In genomic region chr3:58334013-58334321, GRCh38 we compare ENCODE assay signal across 8 cellular contexts. TPM values are rescaled to one million over a fixed set of nuclear protein-coding genes. Genes with fewer than 3 reads are reported as not detected.
DNase-seq lines count a peak whose midpoint lies in the region; ATAC-seq and TF ChIP-seq lines count a peak whose summit lies in the region.

No MANE protein-coding gene starts in this region.

- peaks cover 22% of the 10 kb centered on the region for H3K4me1 Mint-ChIP-seq in mesothelial cell of epicardium

- H3K4me1 ChIP-seq in left ventricle myocardium inferior (peaks cover 39% of the 10 kb centered on the region), breast epithelium (peaks cover 0 to 7% of the 10 kb centered on the region in 2 donors), uterus (peaks cover 0 to 8% of the 10 kb centered on the region in 2 donors)

- H3K27me3 Mint-ChIP-seq in mesothelial cell of epicardium (ENCODE audit: low read depth): no peaks in the 10 kb centered on the region

- ATAC-seq in Right ventricle myocardium superior (ENCODE audit: poor library complexity) (no peak), GM19351 (IDR thresholded peaks at IDR 0.05; ENCODE audit: unreplicated experiment) (no peak), GM21528 (IDR thresholded peaks at IDR 0.05; ENCODE audit: low FRiP score, unreplicated experiment) (no peak)

- H3K9me3 Mint-ChIP-seq in mesothelial cell of epicardium: no peaks in the 10 kb centered on the region

- H3K9me3 ChIP-seq in left ventricle myocardium inferior (replicated peaks) (no peaks in the 10 kb centered on the region), breast epithelium (no peaks in the 10 kb centered on the region), uterus (no peaks in the 10 kb centered on the region)

- intact Hi-C loops in left ventricle myocardium inferior (cut with micrococcal nuclease): loop anchor here (10.0 kb wide), 1 partner anchor 161 kb away; the partner anchor contains the start of gene KCTD6
- intact Hi-C loops in Right ventricle myocardium superior (cut with DNase I): loop anchor here (5.0 kb wide), 2 partner anchors 83 to 163 kb away; no protein-coding TSS in a partner anchor
- intact Hi-C loops in breast epithelium (cut with DNase I; ENCODE audit: low total_unique reads): loop anchor here (5.0 kb wide), 1 partner anchor 78 kb away; no protein-coding TSS in a partner anchor
- intact Hi-C loops in uterus (cut with DNase I; ENCODE audit: low total_unique reads): loop anchor here (5.0 kb wide), 1 partner anchor 158 kb away; the partner anchor contains the start of gene KCTD6

- peak overlapping the region; percentile 99 for H3K4me3 Mint-ChIP-seq in mesothelial cell of epicardium

- H3K36me3 Mint-ChIP-seq in mesothelial cell of epicardium: peaks cover 1% of the 10 kb centered on the region

- no peak overlapping the region for H3K27ac Mint-ChIP-seq in mesothelial cell of epicardium

- H3K36me3 ChIP-seq in left ventricle myocardium inferior (peaks cover 9% of the 10 kb centered on the region), breast epithelium (no peaks in the 10 kb centered on the region), uterus (no peaks in the 10 kb centered on the region)

- H3K4me3 ChIP-seq in left ventricle myocardium inferior (peak overlapping the region; percentile 88), breast epithelium (peak overlapping the region; percentile 85 to 91 (median 86)), uterus (peak overlapping the region; percentile 61 to 96)

- no peaks in the 10 kb centered on the region for H3K27me3 ChIP-seq in left ventricle myocardium inferior (ENCODE audit: low read depth)
- H3K27me3 ChIP-seq in breast epithelium: no peaks in the 10 kb centered on the region
- no peaks in the 10 kb centered on the region for H3K27me3 ChIP-seq in uterus

- no peak for DNase-seq in left ventricle myocardium inferior
- DNase-seq in Right ventricle myocardium superior: no peak
- DNase-seq in breast epithelium (ENCODE audit: low spot score in 2 of 2): no peak
- DNase-seq in mesothelial cell of epicardium (ENCODE audit: low spot score in 2 of 2, unreplicated experiment in 2 of 2): no peak
- no peak for DNase-seq in uterus
- DNase-seq in RKO (ENCODE audit: low spot score): no peak

- TF ChIP-seq CTCF in left ventricle myocardium inferior (IDR thresholded peaks at IDR 0.05; ENCODE audit: borderline replicate concordance): no peak
- no peak for TF ChIP-seq CTCF in breast epithelium (IDR thresholded peaks at IDR 0.05)
- no peak for TF ChIP-seq CTCF in mesothelial cell of epicardium (IDR thresholded peaks at IDR 0.05; ENCODE audit: unreplicated experiment)
- no peak for TF ChIP-seq CTCF in uterus (IDR thresholded peaks at IDR 0.05)

- TF ChIP-seq POLR2A in breast epithelium (IDR thresholded peaks at IDR 0.05): no peak
- no peak for TF ChIP-seq POLR2A in uterus (IDR thresholded peaks at IDR 0.05)

- H3K27ac ChIP-seq in left ventricle myocardium inferior (replicated peaks) (peak overlapping the region; percentile 78), breast epithelium (peak overlapping the region in 1 of 2 donors; percentile 21), uterus (peak overlapping the region; percentile 58 to 85)

RNA-seq across cellular contexts. Expression of gene PXK, which starts 1.3 kb away (rescaled TPM):
- total RNA-seq in left ventricle myocardium inferior (9.2 TPM), Right ventricle myocardium superior (12.0 TPM), breast epithelium (10 to 100 TPM; 30.3 to 36.1 (median 34.6) TPM), mesothelial cell of epicardium (15.0 to 15.9 TPM (median 15.4 TPM) in 3 replicates), uterus (10 to 100 TPM; 15.1 to 50.5 (median 41.1) TPM)

RNA-seq across cellular contexts. Expression of gene HTD2, which starts 27.6 kb away (rescaled TPM):
- total RNA-seq in left ventricle myocardium inferior: 13.0 TPM
- 12.0 TPM for total RNA-seq in Right ventricle myocardium superior
- 10 to 100 TPM; 10.6 to 19.6 (median 11.1) TPM for total RNA-seq in breast epithelium
- total RNA-seq in mesothelial cell of epicardium: 7.7 to 9.4 TPM (median 8.3 TPM) in 3 replicates
- total RNA-seq in uterus: 10 to 100 TPM in 2 of 4 donors, 1 to 10 TPM in 2; 1.2 to 39.6 (median 7.8) TPM

RNA-seq across cellular contexts. Expression of gene RPP14, which starts 27.9 kb away (rescaled TPM):
- total RNA-seq in left ventricle myocardium inferior (22.7 TPM), Right ventricle myocardium superior (22.5 TPM), breast epithelium (10 to 100 TPM in 2 of 3 donors, 1 to 10 TPM in 1; 6.2 to 11.0 (median 10.8) TPM), mesothelial cell of epicardium (19.0 to 24.2 TPM (median 21.3 TPM) in 3 replicates), uterus (10 to 100 TPM in 2 of 4 donors, 1 to 10 TPM in 2; 1.5 to 26.7 (median 9.7) TPM)
